Comparison of ENCODE assay signal across 11 cellular contexts in genomic region chr10:100737359-100738054, GRCh38. TPM values are rescaled to one million over a fixed set of nuclear protein-coding genes. Genes with fewer than 3 reads are reported as not detected.
DNase-seq lines count a peak whose midpoint lies in the region; ATAC-seq and TF ChIP-seq lines count a peak whose summit lies in the region.
"Had no signal": no experiment of that assay in that cellular context is flagged by ENCODE, and none has a peak within 500 bp of the region (broad histone marks: within the 10 kb centered on the region; RNA-seq: fewer than 3 reads in every experiment).

No MANE protein-coding gene starts in this region.

- peaks cover 99% of the 10 kb centered on the region for H3K27me3 ChIP-seq in BLaER1
- peaks cover 100% of the 10 kb centered on the region for H3K27me3 ChIP-seq in neural cell (ENCODE audit: insufficient read depth, low read depth, low read length)
- H3K27me3 ChIP-seq in GM23248 (replicated peaks; ENCODE audit: insufficient read depth) = peaks cover 98% of the 10 kb centered on the region

- no peaks in the 10 kb centered on the region for H3K36me3 ChIP-seq in BLaER1
- no peaks in the 10 kb centered on the region for H3K36me3 ChIP-seq in neural cell (ENCODE audit: insufficient read depth, low read length)
- no peaks in the 10 kb centered on the region for H3K36me3 ChIP-seq in GM23248 (ENCODE audit: low read depth)

- H3F3A ChIP-seq in neural cell (ENCODE audit: insufficient read depth, low read length, poor library complexity, severe bottlenecking) (no peaks in the 10 kb centered on the region), GM23248 (ENCODE audit: insufficient read depth) (no peaks in the 10 kb centered on the region)

- TF ChIP-seq RAD21 in neural cell (conservative IDR thresholded peaks at IDR 0.05) = no peak

- 0 out of 2 replicates have a peak overlapping the region, but pooled peaks have one; percentile 21 for H3K4me2 ChIP-seq in BLaER1
- no peak overlapping the region for H3K4me2 ChIP-seq in neural cell (ENCODE audit: low read length)
- no peak overlapping the region for H3K4me2 ChIP-seq in GM23248 (ENCODE audit: unreplicated experiment)

- H3K79me2 ChIP-seq in neural cell (replicated peaks; ENCODE audit: insufficient read depth, low read length) (no peaks in the 10 kb centered on the region), GM23248 (ENCODE audit: insufficient read depth) (no peaks in the 10 kb centered on the region)

- no peaks in the 10 kb centered on the region for H3K9me2 ChIP-seq in neural cell (ENCODE audit: insufficient read depth, low read length)
- no peaks in the 10 kb centered on the region for H3K9me2 ChIP-seq in GM23248 (ENCODE audit: insufficient read depth)

- H2AFZ ChIP-seq in neural cell (ENCODE audit: low read depth, low read length) = no peak overlapping the region
- H2AFZ ChIP-seq in GM23248 = no peak overlapping the region

- peaks cover 74% of the 10 kb centered on the region for H3K27me3 Mint-ChIP-seq in IgD-negative memory B cell

- H3K4me3 Mint-ChIP-seq in IgD-negative memory B cell = peak overlapping the region; percentile 45 to 88 (median 60)
- H3K4me3 Mint-ChIP-seq: neural crest cell had no signal

- H3K27ac ChIP-seq in BLaER1 (no peak overlapping the region), neural cell (ENCODE audit: low read length) (no peak overlapping the region), GM23248 (no peak overlapping the region)

- in situ Hi-C loops in GM23248 (cut with MboI) = no loop called here

- H4K20me1 ChIP-seq in BLaER1 (peaks cover 74% of the 10 kb centered on the region), neural cell (ENCODE audit: insufficient read depth) (no peaks in the 10 kb centered on the region), GM23248 (ENCODE audit: insufficient read depth) (no peaks in the 10 kb centered on the region)

- H3K9ac ChIP-seq in BLaER1 (no peak overlapping the region), neural cell (ENCODE audit: low read length) (no peak overlapping the region), GM23248 (no peak overlapping the region)

- peaks cover 3% of the 10 kb centered on the region for H3K36me3 Mint-ChIP-seq in IgD-negative memory B cell

- H3K4me1 ChIP-seq in BLaER1 (peaks cover 6% of the 10 kb centered on the region), GM23248 (ENCODE audit: insufficient read depth) (no peaks in the 10 kb centered on the region)

- no peaks in the 10 kb centered on the region for H3K9me3 Mint-ChIP-seq in IgD-negative memory B cell
- H3K9me3 Mint-ChIP-seq: neural crest cell had no signal

- 8 to 11% methylated on average over 48 to 50 of the region's 51 CpGs for WGBS in GM23248 (ENCODE audit: low coverage in 1 of 2, low lambda C conversion rate in 2 of 2, missing lambda C conversion rate in 2 of 2), 2 experiments

- no peaks in the 10 kb centered on the region for H3K9me3 ChIP-seq in BLaER1
- no peaks in the 10 kb centered on the region for H3K9me3 ChIP-seq in neural cell (ENCODE audit: low read length)
- H3K9me3 ChIP-seq in GM23248 (ENCODE audit: low read depth) = no peaks in the 10 kb centered on the region

- H3K27ac Mint-ChIP-seq in IgD-negative memory B cell = peak overlapping the region in 1 of 3 donors; percentile 29

- no peak for ATAC-seq in HG03135 (IDR thresholded peaks at IDR 0.05; ENCODE audit: unreplicated experiment)

- TF ChIP-seq CTCF in neural cell (IDR thresholded peaks at IDR 0.05; ENCODE audit: poor library complexity, severe bottlenecking) = no peak

- no peak overlapping the region for H3K4me3 ChIP-seq in BLaER1
- no peak overlapping the region for H3K4me3 ChIP-seq in neural cell (ENCODE audit: low read length)
- no peak overlapping the region for H3K4me3 ChIP-seq in GM23248

- peaks cover 0 to 14% (median 2%) of the 10 kb centered on the region in 3 donors for H3K4me1 Mint-ChIP-seq in IgD-negative memory B cell

- TF ChIP-seq EP300 in neural cell (conservative IDR thresholded peaks at IDR 0.05; ENCODE audit: poor library complexity, severe bottlenecking) = no peak

- DNase-seq in ecto neural progenitor cell (ENCODE audit: low spot score) = peak; percentile 59
- no peak for DNase-seq in NCI-H446 treated with DMSO at 0.1 percent for 48 hours (lab: John Stamatoyannopoulos, UW)
- no peak for DNase-seq in GM23248
- no peak for DNase-seq in HUDEP-2 (lab: John Stamatoyannopoulos, UW; ENCODE audit: unreplicated experiment in 76 of 76)
- DNase-seq: NCI-H1092 treated with DMSO at 0.1 percent for 48 hours had no signal

TF ChIP-seq in neural cell, 6 proteins besides CTCF, POLR2A, EP300 and RAD21:
- no peak for TF ChIP-seq MXI1 (conservative IDR thresholded peaks at IDR 0.05; ENCODE audit: poor library complexity, severe bottlenecking)
- TF ChIP-seq EZH2 (IDR thresholded peaks at IDR 0.05; ENCODE audit: borderline replicate concordance, insufficient read depth, low read length, poor library complexity, severe bottlenecking) = peak; percentile 89

RNA-seq across cellular contexts. Expression of gene PAX2, which starts 7.9 kb away (rescaled TPM):
- polyA plus RNA-seq in IgD-negative memory B cell (not detected), neural cell (not detected in 2 replicates), GM23248 (2016; fragmentation: Nextera tagmentation; extraction: Ambion mirVana) (not detected in 2 replicates)
- polyA minus RNA-seq in neural cell = not detected in 2 replicates
- not detected in 2 replicates for total RNA-seq in GM23248 (2014; rRNA removed; shearing (Covaris generic))
- total RNA-seq: Daoy had no signal
